In genomic region chr19:37334179-37335071, GRCh38 we compare ENCODE assay signal across 8 cellular contexts. TPM values are rescaled to one million over a fixed set of nuclear protein-coding genes. Genes with fewer than 3 reads are reported as not detected.
DNase-seq lines count a peak whose midpoint lies in the region; ATAC-seq, FAIRE-seq and TF ChIP-seq lines count a peak whose summit lies in the region.

No MANE protein-coding gene starts in this region.

- H3F3A ChIP-seq in SK-N-SH (replicated peaks; ENCODE audit: insufficient read depth), result no peaks in the 10 kb centered on the region

- 30% methylated on average over 43 of the region's 50 CpGs for whole genome bisulfite sequencing in SK-N-SH (ENCODE audit: low lambda C conversion rate)
- 3% methylated on average over 50 of the region's 50 CpGs for WGBS in pancreas, 2 donors
- 15% methylated on average over 50 of the region's 50 CpGs for WGBS in thymus

- H3K27ac ChIP-seq in HUES48 (ENCODE audit: low read depth, low read length) (peak overlapping the region; percentile 90), SK-N-SH (ENCODE audit: low read depth in 2 of 2, low read length in 1 of 2) (peak overlapping the region; percentile 65 to 89), cardiac muscle cell (peak overlapping the region; percentile 89), pancreas (peak overlapping the region; percentile 48 to 76 (median 60)), thymus (ENCODE audit: low read depth) (peak overlapping the region; percentile 88)

- no peak for FAIRE-seq in pancreas (lab: Jason Lieb, UNC)

- TF ChIP-seq CTCF in SK-N-SH (IDR thresholded peaks at IDR 0.05) (no peak), cardiac muscle cell (IDR thresholded peaks at IDR 0.05; ENCODE audit: low read depth, low read length) (no peak), pancreas (IDR thresholded peaks at IDR 0.05) (no peak)

- no peaks in the 10 kb centered on the region for H3K9me2 ChIP-seq in SK-N-SH

- CTCF ChIA-PET in SK-N-SH (lab: Yijun Ruan, JAX), result interaction anchor here (0.6 kb wide), 1 partner anchor 12 kb away, joined by 3 read pairs; no protein-coding TSS in a partner anchor

- intact Hi-C loops in pancreas (cut with DNase I), result no loop called here

- DNase-seq in A172 (ENCODE audit: low spot score), result peak; percentile 29
- DNase-seq in SK-N-SH, result peak; percentile 89
- DNase-seq in adipocyte (ENCODE audit: low read depth), result peak; percentile 98
- peak; percentile 94 to 96 for DNase-seq in cardiac muscle cell (ENCODE audit: low read depth in 1 of 2, low spot score in 1 of 2)
- DNase-seq in pancreas, result peak; percentile 87 to 93 (median 88)

- TF ChIP-seq EP300 in SK-N-SH (IDR thresholded peaks at IDR 0.05; ENCODE audit: borderline replicate concordance in 1 of 2, low read depth in 1 of 2, low read length in 1 of 2), result 0 out of 4 replicates have a peak, but pooled peaks of 1 of the 2 experiments have one; percentile 13

- in situ Hi-C loops in GM18951 (cut with MboI; ENCODE audit: low sequenced_read_pairs, unreplicated experiment), result no loop called here

- H3K9me3 ChIP-seq in HUES48 (ENCODE audit: control insufficient read depth, insufficient read depth, low read length), result no peaks in the 10 kb centered on the region
- H3K9me3 ChIP-seq in SK-N-SH, result no peaks in the 10 kb centered on the region
- H3K9me3 ChIP-seq in adipocyte (ENCODE audit: control insufficient read depth, low read length), result no peaks in the 10 kb centered on the region
- H3K9me3 ChIP-seq in cardiac muscle cell (ENCODE audit: low read depth), result no peaks in the 10 kb centered on the region
- no peaks in the 10 kb centered on the region for H3K9me3 ChIP-seq in pancreas
- no peaks in the 10 kb centered on the region for H3K9me3 ChIP-seq in thymus (ENCODE audit: control insufficient read depth)

- TF ChIP-seq RAD21 in SK-N-SH (IDR thresholded peaks at IDR 0.05; ENCODE audit: low read length), result no peak

- POLR2A ChIA-PET in SK-N-SH (lab: Yijun Ruan, JAX), result interaction anchor here (0.6 to 1.2 kb wide), 8 partner anchors 8 to 257 kb away, joined by 3 to 7 read pairs (median 4); partner anchors contain the start of genes ZNF383, ZNF420, ZNF527 and ZNF793

- H3K4me1 ChIP-seq in HUES48 (ENCODE audit: control insufficient read depth, insufficient read depth, low read length), result no peaks in the 10 kb centered on the region
- H3K4me1 ChIP-seq in SK-N-SH (ENCODE audit: control insufficient read depth in 1 of 2, insufficient read depth in 2 of 2, low read depth in 1 of 2, low read length in 1 of 2), result peaks cover 0 to 15% of the 10 kb centered on the region in 2 experiments; a peak in 2 of 4 replicates
- peaks cover 18% of the 10 kb centered on the region for H3K4me1 ChIP-seq in adipocyte (ENCODE audit: control insufficient read depth, insufficient read depth, low read length)
- H3K4me1 ChIP-seq in cardiac muscle cell (ENCODE audit: low read depth), result peaks cover 10% of the 10 kb centered on the region
- H3K4me1 ChIP-seq in pancreas, result peaks cover 0 to 6% (median 4%) of the 10 kb centered on the region in 3 donors
- peaks cover 9% of the 10 kb centered on the region for H3K4me1 ChIP-seq in thymus (ENCODE audit: control insufficient read depth, insufficient read depth, low read length)

- H4K20me1 ChIP-seq in SK-N-SH (ENCODE audit: insufficient read depth), result no peaks in the 10 kb centered on the region

- H3K9ac ChIP-seq in HUES48 (ENCODE audit: low read depth, low read length) (peak overlapping the region; percentile 94), SK-N-SH (peak overlapping the region; percentile 83), adipocyte (ENCODE audit: low read length) (peak overlapping the region; percentile 93)

- peak overlapping the region; percentile 69 for H2AFZ ChIP-seq in SK-N-SH (ENCODE audit: low read depth)

- H3K36me3 ChIP-seq in HUES48 (ENCODE audit: control insufficient read depth, insufficient read depth, low read length) (peaks cover 26% of the 10 kb centered on the region), SK-N-SH (replicated peaks in 1 of 2; ENCODE audit: control insufficient read depth in 1 of 2, insufficient read depth in 2 of 2, low read length in 1 of 2) (peaks cover 10 to 31% of the 10 kb centered on the region in 2 experiments), adipocyte (ENCODE audit: control insufficient read depth, insufficient read depth, low read length, severe bottlenecking) (peaks cover 5% of the 10 kb centered on the region), cardiac muscle cell (no peaks in the 10 kb centered on the region), pancreas (peaks cover 0 to 4% (median 0%) of the 10 kb centered on the region in 3 donors), thymus (ENCODE audit: control insufficient read depth, insufficient read depth) (peaks cover 4% of the 10 kb centered on the region)

- no peaks in the 10 kb centered on the region for H3K27me3 ChIP-seq in HUES48 (ENCODE audit: control insufficient read depth, insufficient read depth, low read length)
- H3K27me3 ChIP-seq in SK-N-SH (ENCODE audit: insufficient read depth), result no peaks in the 10 kb centered on the region
- no peaks in the 10 kb centered on the region for H3K27me3 ChIP-seq in adipocyte (replicated peaks; ENCODE audit: control insufficient read depth, insufficient read depth, low read length)
- no peaks in the 10 kb centered on the region for H3K27me3 ChIP-seq in cardiac muscle cell
- H3K27me3 ChIP-seq in pancreas, result no peaks in the 10 kb centered on the region
- H3K27me3 ChIP-seq in thymus (ENCODE audit: control insufficient read depth, insufficient read depth), result no peaks in the 10 kb centered on the region

- H3K79me2 ChIP-seq in SK-N-SH (ENCODE audit: insufficient read depth), result peaks cover 48% of the 10 kb centered on the region

- H3K4me3 ChIP-seq in HUES48 (ENCODE audit: low read depth, low read length), result peak overlapping the region; percentile 96
- peak overlapping the region; percentile 83 to 99 for H3K4me3 ChIP-seq in SK-N-SH (ENCODE audit: low read depth in 2 of 2, low read length in 1 of 2)
- H3K4me3 ChIP-seq in adipocyte (ENCODE audit: low read length), result peak overlapping the region; percentile 95
- H3K4me3 ChIP-seq in cardiac muscle cell, result peak overlapping the region; percentile 67
- peak overlapping the region; percentile 64 to 79 (median 75) for H3K4me3 ChIP-seq in pancreas
- peak overlapping the region; percentile 76 for H3K4me3 ChIP-seq in thymus (ENCODE audit: low read length)

- TF ChIP-seq POLR2A in GM18951 (IDR thresholded peaks at IDR 0.05; ENCODE audit: extremely low read depth, insufficient read depth, insufficient read length), result peak; percentile 38

- peak overlapping the region; percentile 97 for H3K4me2 ChIP-seq in SK-N-SH

- peak; percentile 99 to 100 (median 100) for ATAC-seq in pancreas

TF ChIP-seq in SK-N-SH, 30 proteins besides CTCF, POLR2A, EP300 and RAD21 (continues in another document):
- no peak for TF ChIP-seq GATA2 (CRISPR knock-in tag; IDR thresholded peaks at IDR 0.05)
- TF ChIP-seq MXI1 (IDR thresholded peaks at IDR 0.05; ENCODE audit: low read depth, low read length), result peak; percentile 85
- no peak for TF ChIP-seq RXRA (IDR thresholded peaks at IDR 0.05; ENCODE audit: borderline replicate concordance, low read depth)
- no peak for TF ChIP-seq REST (IDR thresholded peaks at IDR 0.05; ENCODE audit: low read depth, low read length)
- no peak for TF ChIP-seq IRF3 (IDR thresholded peaks at IDR 0.05; ENCODE audit: low read depth, low read length)
- TF ChIP-seq FOSL2 (IDR thresholded peaks at IDR 0.05; ENCODE audit: borderline replicate concordance, low read depth), result no peak

RNA-seq across cellular contexts. Expression of gene ZNF527, which starts 36.5 kb away (rescaled TPM):
- total RNA-seq in A172 (2014; rRNA removed; shearing (Covaris generic)), result 3.4 and 8.0 TPM in 2 replicates
- polyA plus RNA-seq in SK-N-SH (2012; rRNA removed) (1.9 and 2.1 TPM in 2 replicates), cardiac muscle cell (5.8 and 6.8 TPM in 2 replicates), pancreas (1 to 10 TPM; 2.5 to 3.2 TPM), thymus (4.9 TPM)
- polyA plus RNA-seq in SK-N-SH (2012; cell fraction: cytosol; rRNA removed), result 2.2 and 2.5 TPM in 2 replicates
- polyA plus RNA-seq in SK-N-SH (2012; cell fraction: nucleus; rRNA removed), result 2.1 and 4.4 TPM in 2 replicates
- total RNA-seq in cardiac muscle cell (9.6 and 10.2 TPM in 2 replicates), pancreas (1 to 10 TPM; 1.0 to 5.1 (median 2.6) TPM)

Comparison
In these comparisons a context has a peak if more than half of its experiments do, and no peak if none do; other contexts are left out.
1. Peak in every context shown above with its lines: DNase-seq, ATAC-seq, H3K4me3 ChIP-seq and H3K27ac ChIP-seq.
2. DNase-seq: peak in every context shown above with its lines; median percentile 98 in adipocyte; 95 in cardiac muscle cell; 89 in SK-N-SH; 88 in pancreas; 29 in A172.